Comparison of ENCODE assay signal across 1 cellular context in genomic region chr6:166977626-166978550, GRCh38.
TF ChIP-seq lines count a peak whose summit lies in the region.

No MANE protein-coding gene starts in this region.

TF ChIP-seq in SK-N-SH, 30 proteins besides CTCF, POLR2A, EP300 and RAD21 (continued from another document):
- TF ChIP-seq, protein P1, sequence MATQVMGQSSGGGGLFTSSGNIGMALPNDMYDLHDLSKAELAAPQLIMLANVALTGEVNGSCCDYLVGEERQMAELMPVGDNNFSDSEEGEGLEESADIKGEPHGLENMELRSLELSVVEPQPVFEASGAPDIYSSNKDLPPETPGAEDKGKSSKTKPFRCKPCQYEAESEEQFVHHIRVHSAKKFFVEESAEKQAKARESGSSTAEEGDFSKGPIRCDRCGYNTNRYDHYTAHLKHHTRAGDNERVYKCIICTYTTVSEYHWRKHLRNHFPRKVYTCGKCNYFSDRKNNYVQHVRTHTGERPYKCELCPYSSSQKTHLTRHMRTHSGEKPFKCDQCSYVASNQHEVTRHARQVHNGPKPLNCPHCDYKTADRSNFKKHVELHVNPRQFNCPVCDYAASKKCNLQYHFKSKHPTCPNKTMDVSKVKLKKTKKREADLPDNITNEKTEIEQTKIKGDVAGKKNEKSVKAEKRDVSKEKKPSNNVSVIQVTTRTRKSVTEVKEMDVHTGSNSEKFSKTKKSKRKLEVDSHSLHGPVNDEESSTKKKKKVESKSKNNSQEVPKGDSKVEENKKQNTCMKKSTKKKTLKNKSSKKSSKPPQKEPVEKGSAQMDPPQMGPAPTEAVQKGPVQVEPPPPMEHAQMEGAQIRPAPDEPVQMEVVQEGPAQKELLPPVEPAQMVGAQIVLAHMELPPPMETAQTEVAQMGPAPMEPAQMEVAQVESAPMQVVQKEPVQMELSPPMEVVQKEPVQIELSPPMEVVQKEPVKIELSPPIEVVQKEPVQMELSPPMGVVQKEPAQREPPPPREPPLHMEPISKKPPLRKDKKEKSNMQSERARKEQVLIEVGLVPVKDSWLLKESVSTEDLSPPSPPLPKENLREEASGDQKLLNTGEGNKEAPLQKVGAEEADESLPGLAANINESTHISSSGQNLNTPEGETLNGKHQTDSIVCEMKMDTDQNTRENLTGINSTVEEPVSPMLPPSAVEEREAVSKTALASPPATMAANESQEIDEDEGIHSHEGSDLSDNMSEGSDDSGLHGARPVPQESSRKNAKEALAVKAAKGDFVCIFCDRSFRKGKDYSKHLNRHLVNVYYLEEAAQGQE (IDR thresholded peaks at IDR 0.05; ENCODE audit: low read depth, low read length): no peak
- TF ChIP-seq ZBTB33 (IDR thresholded peaks at IDR 0.05; ENCODE audit: borderline replicate concordance, low read depth) (no peak), FOXJ3 (CRISPR knock-in tag; IDR thresholded peaks at IDR 0.05) (no peak), GATA2 (CRISPR knock-in tag; IDR thresholded peaks at IDR 0.05) (no peak)
